Comparison of ENCODE assay signal across 12 cellular contexts in genomic region chr12:54364413-54364812, GRCh38. TPM values are rescaled to one million over a fixed set of nuclear protein-coding genes. Genes with fewer than 3 reads are reported as not detected.
DNase-seq lines count a peak whose midpoint lies in the region; ATAC-seq lines count a peak whose summit lies in the region.
"Had no signal": no experiment of that assay in that cellular context is flagged by ENCODE, and none has a peak within 500 bp of the region (broad histone marks: within the 10 kb centered on the region; RNA-seq: fewer than 3 reads in every experiment).

Gene GPR84 (minus strand): TSS chr12:54364486. CDS start chr12:54363851, 635 bp downstream.

- ATAC-seq in GM18502 (IDR thresholded peaks at IDR 0.05; ENCODE audit: poor library complexity, unreplicated experiment), result peak; percentile 51
- ATAC-seq in HG02642 (IDR thresholded peaks at IDR 0.05; ENCODE audit: poor library complexity, unreplicated experiment), result peak; percentile 45
- peak; percentile 22 to 27 for ATAC-seq in naive B cell (ENCODE audit: low read depth in 2 of 2)
- no peak for ATAC-seq in GM21723 (IDR thresholded peaks at IDR 0.05; ENCODE audit: unreplicated experiment)

- peak within 1 kb of the TSS in 2 of 8 donors; percentile 4 to 47 for H3K4me3 Mint-ChIP-seq in naive B cell
- H3K4me3 Mint-ChIP-seq: memory B cell had no signal

- H3K4me1 Mint-ChIP-seq in naive B cell, result peaks cover 18 to 37% (median 22%) of the 10 kb centered on the region in 3 donors

- H3K27ac Mint-ChIP-seq in naive B cell, result peak within 1 kb of the TSS in 5 of 6 donors; percentile 14 to 78 (median 21)
- H3K27ac Mint-ChIP-seq: memory B cell had no signal

- DNase-seq in RPMI7951 (ENCODE audit: low read depth), result peak; percentile 32
- DNase-seq in naive B cell, result no peak
- DNase-seq in SHP77 treated with DMSO at 0.1 percent for 48 hours (lab: John Stamatoyannopoulos, UW), result no peak
- no peak for DNase-seq in DMS53 treated with DMSO at 0.1 percent for 48 hours (lab: John Stamatoyannopoulos, UW; ENCODE audit: unreplicated experiment)
- DNase-seq in occipital lobe (lab: John Stamatoyannopoulos, UW), result no peak
- DNase-seq: esophagus squamous epithelium, NCI-H1048, trophoblast cell had no signal

- no peaks in the 10 kb centered on the region for H3K9me3 Mint-ChIP-seq in naive B cell
- H3K9me3 Mint-ChIP-seq: memory B cell had no signal

- no peaks in the 10 kb centered on the region for H3K27me3 Mint-ChIP-seq in naive B cell

- H3K36me3 Mint-ChIP-seq in naive B cell, result no peaks in the 10 kb centered on the region
- H3K36me3 Mint-ChIP-seq: memory B cell had no signal

RNA-seq across cellular contexts. Expression of gene GPR84, which starts in this region (rescaled TPM):
- total RNA-seq in RPMI7951 (2014; rRNA removed; shearing (Covaris generic)), result 0.12 TPM in 1 of 2 replicates, not detected in the other
- polyA plus RNA-seq in naive B cell (ENCODE audit: low read depth in 6 of 6), result not detected
- 0.16 TPM for total RNA-seq in occipital lobe

Comparison
In these comparisons a context has a peak if more than half of its experiments do, and no peak if none do; other contexts are left out.
1. Peak in DNase-seq in RPMI7951; RNA of the gene not detected or under 1 TPM.
2. Peak in ATAC-seq in naive B cell; RNA of the gene not detected or under 1 TPM.